In genomic region chr17:76141212-76142043, GRCh38 we compare ENCODE assay signal across 7 cellular contexts. TPM values are rescaled to one million over a fixed set of nuclear protein-coding genes. Genes with fewer than 3 reads are reported as not detected.
DNase-seq lines count a peak whose midpoint lies in the region; ATAC-seq, FAIRE-seq and TF ChIP-seq lines count a peak whose summit lies in the region.

FOXJ1 (minus strand) TSS chr17:76141245; CDS start chr17:76140395, 850 bp downstream.

- BruUV-seq in HepG2 (replicated peaks; lab: Mats Ljungman, UMichigan) = no TSS peak

- H3K4me1 Mint-ChIP-seq in activated CD4-positive, alpha-beta T cell treated with anti-CD3 and anti-CD28 coated beads, Interleukin-2, amount 10 ng/mL, durations not matched to agents 7 days and 5 days = peaks cover 58% of the 10 kb centered on the region
- H3K4me1 Mint-ChIP-seq in dendritic cell treated with granulocyte-macrophage colony-stimulating factor and Interleukin-4, amounts not matched to agents 40 ng/mL and 50 ng/mL, for 4 days (ENCODE audit: low read depth) = peaks cover 57% of the 10 kb centered on the region

- DNase-seq in NCI-H524 treated with DMSO at 0.1 percent for 48 hours (lab: John Stamatoyannopoulos, UW) (peak; percentile 97), HepG2 (ENCODE audit: low spot score) (peak; percentile 92)
- peak; percentile 92 for DNase-seq in activated CD4-positive, alpha-beta T cell treated with anti-CD3 and anti-CD28 coated beads, Interleukin-2, amount 10 ng/mL, durations not matched to agents 7 days and 5 days
- peak; percentile 92 for DNase-seq in stimulated activated CD4-positive, alpha-beta T cell treated with anti-CD3 and anti-CD28 coated beads, Interleukin-1b, Interleukin-23, amount 100 ng/mL, for 48 hours

- H2AFZ ChIP-seq in HepG2 (ENCODE audit: low read length) = no peak within 1 kb of the TSS

- no peaks in the 10 kb centered on the region for H3K36me3 ChIP-seq in HepG2 (replicated peaks in 1 of 2; ENCODE audit: control insufficient read depth in 1 of 2, insufficient read depth in 2 of 2, low read length in 2 of 2)

- POLR2A ChIA-PET in activated CD4-positive, alpha-beta T cell treated with anti-CD3 and anti-CD28 coated beads, Interleukin-2, amount 10 ng/mL, durations not matched to agents 7 days and 5 days (lab: Charles Lee) = no interaction called here
- POLR2A ChIA-PET in HepG2 (lab: Yijun Ruan, JAX) = interaction anchor here (1.0 to 1.9 kb wide), 4 partner anchors 9 to 69 kb away, joined by 3 to 11 read pairs (median 4); partner anchors contain the start of gene SRP68

- H3K36me3 Mint-ChIP-seq in activated CD4-positive, alpha-beta T cell treated with anti-CD3 and anti-CD28 coated beads, Interleukin-2, amount 10 ng/mL, durations not matched to agents 7 days and 5 days (ENCODE audit: low read depth) = peaks cover 16% of the 10 kb centered on the region
- no peaks in the 10 kb centered on the region for H3K36me3 Mint-ChIP-seq in dendritic cell treated with granulocyte-macrophage colony-stimulating factor and Interleukin-4, amounts not matched to agents 40 ng/mL and 50 ng/mL, for 4 days (ENCODE audit: low read depth)

- no peaks in the 10 kb centered on the region for H4K20me1 ChIP-seq in HepG2 (ENCODE audit: insufficient read depth, low read length)

- H3K27me3 ChIP-seq in HepG2 (ENCODE audit: control insufficient read depth in 1 of 2, insufficient read depth in 2 of 2, low read length in 2 of 2) = peaks cover 3 to 31% of the 10 kb centered on the region in 2 experiments

- H3K27ac ChIP-seq in HepG2 (ENCODE audit: extremely low read length, insufficient read depth, low read length) = no peak within 1 kb of the TSS

- TF ChIP-seq RAD21 in HepG2 (CRISPR knock-in tag; IDR thresholded peaks at IDR 0.05) = 0 out of 2 replicates have a peak, but pooled peaks have one; percentile 31

- peak; percentile 59 for FAIRE-seq in HepG2 (lab: Jason Lieb, UNC)

- in situ Hi-C loops in HepG2 (cut with HindIII; ENCODE audit: extremely low pct_ligation_motif_present, low pct_unique_long_range_greater_than_20kb) = no loop called here

- intact Hi-C loops in dendritic cell treated with granulocyte-macrophage colony-stimulating factor and Interleukin-4, amounts not matched to agents 40 ng/mL and 50 ng/mL, for 4 days (cut with micrococcal nuclease) = no loop called here
- intact Hi-C loops in HepG2 (cut with micrococcal nuclease; ENCODE audit: unreplicated experiment) = no loop called here

- H3K9ac ChIP-seq in HepG2 (ENCODE audit: insufficient read depth, low read depth, low read length) = 0 out of 2 replicates have a peak within 1 kb of the TSS, but pooled peaks have one; percentile 2

- H3K27ac Mint-ChIP-seq in activated CD4-positive, alpha-beta T cell treated with anti-CD3 and anti-CD28 coated beads, Interleukin-2, amount 10 ng/mL, durations not matched to agents 7 days and 5 days = peak within 1 kb of the TSS; percentile 69
- H3K27ac Mint-ChIP-seq in dendritic cell treated with granulocyte-macrophage colony-stimulating factor and Interleukin-4, amounts not matched to agents 40 ng/mL and 50 ng/mL, for 4 days = peak within 1 kb of the TSS; percentile 37

- peak within 1 kb of the TSS; percentile 54 to 71 (median 56); a peak in 5 of 6 replicates for H3K4me3 ChIP-seq in HepG2 (replicated peaks in 1 of 3; ENCODE audit: insufficient read depth in 1 of 3, low read depth in 2 of 3, low read length in 3 of 3)

- H3K9me3 Mint-ChIP-seq in activated CD4-positive, alpha-beta T cell treated with anti-CD3 and anti-CD28 coated beads, Interleukin-2, amount 10 ng/mL, durations not matched to agents 7 days and 5 days = no peaks in the 10 kb centered on the region
- no peaks in the 10 kb centered on the region for H3K9me3 Mint-ChIP-seq in dendritic cell treated with granulocyte-macrophage colony-stimulating factor and Interleukin-4, amounts not matched to agents 40 ng/mL and 50 ng/mL, for 4 days

- H3K27me3 Mint-ChIP-seq in activated CD4-positive, alpha-beta T cell treated with anti-CD3 and anti-CD28 coated beads, Interleukin-2, amount 10 ng/mL, durations not matched to agents 7 days and 5 days = peaks cover 15% of the 10 kb centered on the region
- peaks cover 65% of the 10 kb centered on the region for H3K27me3 Mint-ChIP-seq in dendritic cell treated with granulocyte-macrophage colony-stimulating factor and Interleukin-4, amounts not matched to agents 40 ng/mL and 50 ng/mL, for 4 days

- TF ChIP-seq EP300 in HepG2 (IDR thresholded peaks at IDR 0.05; ENCODE audit: low read depth in 2 of 2, low read length in 2 of 2) (no peak), HepG2 (CRISPR knock-in tag; IDR thresholded peaks at IDR 0.05; ENCODE audit: borderline replicate concordance) (no peak)

- no peak for TF ChIP-seq POLR2A in HepG2 (IDR thresholded peaks at IDR 0.05; ENCODE audit: insufficient read depth in 1 of 2, low read depth in 2 of 2, low read length in 2 of 2)

- H3K4me2 ChIP-seq in HepG2 (ENCODE audit: low read depth, low read length) = peak within 1 kb of the TSS; percentile 90

- no peaks in the 10 kb centered on the region for H3K9me3 ChIP-seq in HepG2 (ENCODE audit: low read length)

- no peaks in the 10 kb centered on the region for H3K79me2 ChIP-seq in HepG2 (ENCODE audit: insufficient read depth, low read length)

- 8% methylated on average over 49 of the region's 59 CpGs for WGBS in HepG2 (ENCODE audit: low lambda C conversion rate)

- TF ChIP-seq CTCF in HepG2 (CRISPR knock-in tag; IDR thresholded peaks at IDR 0.05) = 0 out of 2 replicates have a peak, but pooled peaks have one; percentile 28

- H3K4me3 Mint-ChIP-seq in activated CD4-positive, alpha-beta T cell treated with anti-CD3 and anti-CD28 coated beads, Interleukin-2, amount 10 ng/mL, durations not matched to agents 7 days and 5 days = peak within 1 kb of the TSS; percentile 71
- H3K4me3 Mint-ChIP-seq in dendritic cell treated with granulocyte-macrophage colony-stimulating factor and Interleukin-4, amounts not matched to agents 40 ng/mL and 50 ng/mL, for 4 days = peak within 1 kb of the TSS; percentile 78

- ATAC-seq in GM18511 (IDR thresholded peaks at IDR 0.05; ENCODE audit: unreplicated experiment) (peak; percentile 67), HG03520 (IDR thresholded peaks at IDR 0.05; ENCODE audit: unreplicated experiment) (peak; percentile 70), HepG2 (peak; percentile 61)

- CTCF ChIA-PET in activated CD4-positive, alpha-beta T cell treated with anti-CD3 and anti-CD28 coated beads, Interleukin-2, amount 10 ng/mL, durations not matched to agents 7 days and 5 days (lab: Charles Lee) = interaction anchor here (0.6 to 4.8 kb wide), 13 partner anchors 9 to 138 kb away, joined by 3 to 18 read pairs (median 4); no protein-coding TSS in a partner anchor
- CTCF ChIA-PET in HepG2 (lab: Yijun Ruan, JAX; ENCODE audit: low intra/inter-chr PET ratio, low total read pairs) = no interaction called here

- peaks cover 80% of the 10 kb centered on the region for H3K4me1 ChIP-seq in HepG2 (ENCODE audit: insufficient read depth, low read length)

TF ChIP-seq in HepG2, 621 proteins besides CTCF, POLR2A, EP300 and RAD21 (continues in another document):
- TF ChIP-seq GABPB1 (CRISPR knock-in tag; IDR thresholded peaks at IDR 0.05) = peak; percentile 73; the same call in 1 of the 2 replicates
- peak; percentile 71; the same call in 1 of the 2 replicates for TF ChIP-seq FOXK1 (CRISPR knock-in tag; IDR thresholded peaks at IDR 0.05; ENCODE audit: borderline replicate concordance, low read depth)
- TF ChIP-seq ZNF598 (CRISPR knock-in tag; IDR thresholded peaks at IDR 0.05; ENCODE audit: borderline replicate concordance) = peak; percentile 73; the same call in 1 of the 2 replicates
- TF ChIP-seq SMAD3 (CRISPR knock-in tag; IDR thresholded peaks at IDR 0.05) = no peak
- TF ChIP-seq ZNF567 (CRISPR knock-in tag; IDR thresholded peaks at IDR 0.05; ENCODE audit: borderline replicate concordance) = peak; percentile 90
- peak; percentile 70; the same call in 1 of the 2 replicates for TF ChIP-seq IRF9 (CRISPR knock-in tag; IDR thresholded peaks at IDR 0.05; ENCODE audit: borderline replicate concordance)

RNA-seq across cellular contexts. Expression of gene FOXJ1, which starts in this region (rescaled TPM):
- total RNA-seq in activated CD4-positive, alpha-beta T cell treated with anti-CD3 and anti-CD28 coated beads, Interleukin-2, amount 10 ng/mL, durations not matched to agents 7 days and 5 days = under 1 TPM; 0.20 to 0.48 TPM
- total RNA-seq in HepG2 (2016; rRNA removed; fragmentation: Illumina TruSeq; extraction: Trizol) = 1.4 and 1.6 TPM in 2 replicates
- 0.09 and 0.30 TPM in 2 replicates for total RNA-seq in HepG2 (2016; cell fraction: cytosol; rRNA removed; fragmentation: Illumina TruSeq; extraction: Trizol; ENCODE audit: low read depth)
- total RNA-seq in HepG2 (2016; cell fraction: insoluble cytoplasmic fraction; rRNA removed; fragmentation: Illumina TruSeq; extraction: Trizol) = 1.4 and 1.9 TPM in 2 replicates
- 0.77 and 0.93 TPM in 2 replicates for total RNA-seq in HepG2 (2016; cell fraction: membrane; rRNA removed; fragmentation: Illumina TruSeq; extraction: Trizol)
- total RNA-seq in HepG2 (2016; cell fraction: nucleus; rRNA removed; fragmentation: Illumina TruSeq; extraction: Trizol) = 0.94 and 1.3 TPM in 2 replicates
- polyA plus RNA-seq in HepG2 (2011; rRNA removed) = 0.98 and 1.2 TPM in 2 replicates
- 0.82 and 1.5 TPM in 2 replicates for polyA plus RNA-seq in HepG2 (2011; cell fraction: cytosol; rRNA removed)
- 2.8 and 3.7 TPM in 2 replicates for polyA plus RNA-seq in HepG2 (2011; cell fraction: nucleus; rRNA removed)
- 0.66 and 0.96 TPM in 2 replicates for polyA plus RNA-seq in HepG2 (2012)
- 0.31 and 0.45 TPM in 2 replicates for polyA plus RNA-seq in HepG2 (2016; cell fraction: cytosol; fragmentation: Illumina TruSeq; extraction: Trizol; ENCODE audit: low read depth)
- 1.3 and 1.4 TPM in 2 replicates for polyA plus RNA-seq in HepG2 (2016; cell fraction: insoluble cytoplasmic fraction; fragmentation: Illumina TruSeq; extraction: Trizol; ENCODE audit: low read depth)
- 0.61 and 0.62 TPM in 2 replicates for polyA plus RNA-seq in HepG2 (2016; cell fraction: membrane; fragmentation: Illumina TruSeq; extraction: Trizol; ENCODE audit: low read depth)
- 2.0 and 2.1 TPM in 2 replicates for polyA plus RNA-seq in HepG2 (2016; cell fraction: nucleus; fragmentation: Illumina TruSeq; extraction: Trizol; ENCODE audit: insufficient read depth, low read depth)
- polyA minus RNA-seq in HepG2 (2011; rRNA and poly(A)+ RNA removed; ENCODE audit: low replicate concordance) = 0.05 and 1.5 TPM in 2 replicates
- 0.35 and 0.40 TPM in 2 replicates for polyA minus RNA-seq in HepG2 (2011; cell fraction: cytosol; rRNA and poly(A)+ RNA removed)
- polyA minus RNA-seq in HepG2 (2011; cell fraction: nucleus; rRNA and poly(A)+ RNA removed) = 0.37 and 0.52 TPM in 2 replicates

Comparison
In these comparisons a context has a peak if more than half of its experiments do, and no peak if none do; other contexts are left out.
1. Peak in DNase-seq in activated CD4-positive, alpha-beta T cell treated with anti-CD3 and anti-CD28 coated beads, Interleukin-2, amount 10 ng/mL, durations not matched to agents 7 days and 5 days; RNA of the gene not detected or under 1 TPM.